21 cellular contexts compared by ENCODE assay signal in the genomic region with DNA sequence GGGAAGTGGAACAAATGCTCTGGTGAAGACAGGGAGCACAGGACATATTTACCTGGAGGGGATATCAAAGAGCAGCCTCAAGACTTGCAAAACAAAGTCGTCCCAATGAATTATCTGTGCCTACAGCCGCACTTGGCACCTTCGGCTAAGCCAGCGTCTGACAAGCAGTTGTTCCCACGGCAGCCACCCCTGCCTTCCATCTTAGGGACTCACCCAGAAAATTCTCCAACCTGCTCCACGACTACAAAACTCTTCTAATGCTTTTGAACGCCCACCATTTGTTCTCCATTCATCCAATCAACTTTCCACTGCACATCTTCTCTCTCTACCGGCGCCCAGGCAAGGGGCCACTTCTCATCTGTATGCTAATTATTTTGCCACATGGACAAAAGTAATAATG. TPM values are rescaled to one million over a fixed set of nuclear protein-coding genes. Genes with fewer than 3 reads are reported as not detected.
A peak's percentile ranks its signal among the peaks of the same experiment; 100 is the strongest.
DNase-seq lines count a peak whose midpoint lies in the region; ATAC-seq and TF ChIP-seq lines count a peak whose summit lies in the region.
"Had no signal": no experiment of that assay in that cellular context is flagged by ENCODE, and none has a peak within 500 bp of the region (broad histone marks: within the 10 kb centered on the region; RNA-seq: fewer than 3 reads in every experiment).

No MANE protein-coding gene starts in this region.

- H3K4me1 ChIP-seq in effector memory CD4-positive, alpha-beta T cell (ENCODE audit: control insufficient read depth, insufficient read depth, low read length, poor library complexity, severe bottlenecking) = no peaks in the 10 kb centered on the region
- H3K4me1 ChIP-seq in smooth muscle cell (ENCODE audit: low read depth) = no peaks in the 10 kb centered on the region
- H3K4me1 ChIP-seq: gastrocnemius medialis, left ventricle myocardium inferior, right lobe of liver, SJCRH30 had no signal

- no peak overlapping the region for H3K4me2 ChIP-seq in smooth muscle cell

- no peak for TF ChIP-seq POLR2A in GM18505 (IDR thresholded peaks at IDR 0.05; ENCODE audit: borderline replicate concordance, extremely low read depth, insufficient read depth, insufficient read length)

- no peak overlapping the region for H2AFZ ChIP-seq in smooth muscle cell (ENCODE audit: low read depth)

- H3K27ac Mint-ChIP-seq in activated naive CD8-positive, alpha-beta T cell treated with anti-CD3 and anti-CD28 coated beads, Interleukin-2, amount 10 ng/mL, durations not matched to agents 7 days and 5 days = peak overlapping the region; percentile 34
- no peak overlapping the region for H3K27ac Mint-ChIP-seq in activated naive CD8-positive, alpha-beta T cell treated with anti-CD3 and anti-CD28 coated beads for 36 hours
- H3K27ac Mint-ChIP-seq: activated CD8-positive, alpha-beta memory T cell treated with anti-CD3 and anti-CD28 coated beads, Interleukin-2, amount 10 ng/mL, durations not matched to agents 7 days and 5 days; CD4-positive, alpha-beta memory T cell had no signal

- no peak for ATAC-seq in activated naive CD8-positive, alpha-beta T cell treated with anti-CD3 and anti-CD28 coated beads, Interleukin-2, amount 10 ng/mL, durations not matched to agents 7 days and 5 days (ENCODE audit: low read depth)
- ATAC-seq in GM18505 (IDR thresholded peaks at IDR 0.05; ENCODE audit: unreplicated experiment) = no peak
- no peak for ATAC-seq in GM18867 (IDR thresholded peaks at IDR 0.05; ENCODE audit: unreplicated experiment)
- ATAC-seq: activated CD8-positive, alpha-beta memory T cell treated with anti-CD3 and anti-CD28 coated beads, Interleukin-2, amount 10 ng/mL, durations not matched to agents 7 days and 5 days; gastrocnemius medialis; GM12878; right lobe of liver had no signal

- H3F3A ChIP-seq in smooth muscle cell (ENCODE audit: low read depth) = no peaks in the 10 kb centered on the region

- WGBS in smooth muscle cell (ENCODE audit: low lambda C conversion rate) = 67% methylated on average over 9 of the region's 9 CpGs

- no peaks in the 10 kb centered on the region for H3K9me3 Mint-ChIP-seq in activated naive CD8-positive, alpha-beta T cell treated with anti-CD3 and anti-CD28 coated beads, Interleukin-2, amount 10 ng/mL, durations not matched to agents 7 days and 5 days
- H3K9me3 Mint-ChIP-seq in activated naive CD8-positive, alpha-beta T cell treated with anti-CD3 and anti-CD28 coated beads for 36 hours = no peaks in the 10 kb centered on the region

- intact Hi-C loops in dorsolateral prefrontal cortex (cut with DNase I) = no loop called here

- no peaks in the 10 kb centered on the region for H3K9me3 ChIP-seq in effector memory CD4-positive, alpha-beta T cell (ENCODE audit: control insufficient read depth, low read length)
- H3K9me3 ChIP-seq in smooth muscle cell (replicated peaks; ENCODE audit: low read depth) = no peaks in the 10 kb centered on the region
- H3K9me3 ChIP-seq: gastrocnemius medialis, left ventricle myocardium inferior, right lobe of liver, SJCRH30 had no signal

- H3K9ac ChIP-seq in smooth muscle cell (ENCODE audit: low read depth) = no peak overlapping the region

- H3K4me3 ChIP-seq in dorsolateral prefrontal cortex = peak overlapping the region in 58 of 59 donors; percentile 13 to 65 (median 48)
- H3K4me3 ChIP-seq in effector memory CD4-positive, alpha-beta T cell (ENCODE audit: insufficient read depth, low read depth, low read length, poor library complexity, severe bottlenecking) = no peak overlapping the region
- H3K4me3 ChIP-seq in smooth muscle cell = no peak overlapping the region
- H3K4me3 ChIP-seq: gastrocnemius medialis, GM12878, left ventricle myocardium inferior, right lobe of liver, SJCRH30 had no signal

- H3K27me3 ChIP-seq in dorsolateral prefrontal cortex (peaks cover 0 to 65% (median 15%) of the 10 kb centered on the region in 45 donors), smooth muscle cell (ENCODE audit: low read depth) (peaks cover 20% of the 10 kb centered on the region)
- H3K27me3 ChIP-seq in effector memory CD4-positive, alpha-beta T cell (replicated peaks; ENCODE audit: control insufficient read depth, insufficient read depth, low read length, poor library complexity, severe bottlenecking) = no peaks in the 10 kb centered on the region
- H3K27me3 ChIP-seq: right lobe of liver had no signal

- no peaks in the 10 kb centered on the region for H3K36me3 Mint-ChIP-seq in activated naive CD8-positive, alpha-beta T cell treated with anti-CD3 and anti-CD28 coated beads, Interleukin-2, amount 10 ng/mL, durations not matched to agents 7 days and 5 days
- no peaks in the 10 kb centered on the region for H3K36me3 Mint-ChIP-seq in activated naive CD8-positive, alpha-beta T cell treated with anti-CD3 and anti-CD28 coated beads for 36 hours
- H3K36me3 Mint-ChIP-seq: activated CD8-positive, alpha-beta memory T cell treated with anti-CD3 and anti-CD28 coated beads, Interleukin-2, amount 10 ng/mL, durations not matched to agents 7 days and 5 days; CD4-positive, alpha-beta memory T cell had no signal

- H3K27me3 Mint-ChIP-seq in activated naive CD8-positive, alpha-beta T cell treated with anti-CD3 and anti-CD28 coated beads, Interleukin-2, amount 10 ng/mL, durations not matched to agents 7 days and 5 days = no peaks in the 10 kb centered on the region
- H3K27me3 Mint-ChIP-seq in activated naive CD8-positive, alpha-beta T cell treated with anti-CD3 and anti-CD28 coated beads for 36 hours = peaks cover 10% of the 10 kb centered on the region
- H3K27me3 Mint-ChIP-seq: activated CD8-positive, alpha-beta memory T cell treated with anti-CD3 and anti-CD28 coated beads, Interleukin-2, amount 10 ng/mL, durations not matched to agents 7 days and 5 days; CD4-positive, alpha-beta memory T cell had no signal

- no peaks in the 10 kb centered on the region for H3K4me1 Mint-ChIP-seq in activated naive CD8-positive, alpha-beta T cell treated with anti-CD3 and anti-CD28 coated beads, Interleukin-2, amount 10 ng/mL, durations not matched to agents 7 days and 5 days
- no peaks in the 10 kb centered on the region for H3K4me1 Mint-ChIP-seq in activated naive CD8-positive, alpha-beta T cell treated with anti-CD3 and anti-CD28 coated beads for 36 hours
- H3K4me1 Mint-ChIP-seq: activated CD8-positive, alpha-beta memory T cell treated with anti-CD3 and anti-CD28 coated beads, Interleukin-2, amount 10 ng/mL, durations not matched to agents 7 days and 5 days; CD4-positive, alpha-beta memory T cell had no signal

- H3K27ac ChIP-seq in dorsolateral prefrontal cortex = peak overlapping the region in 58 of 59 donors; percentile 3 to 94 (median 81)
- H3K27ac ChIP-seq in effector memory CD4-positive, alpha-beta T cell (ENCODE audit: insufficient read depth, low read length, poor library complexity, severe bottlenecking) = no peak overlapping the region
- H3K27ac ChIP-seq in smooth muscle cell (ENCODE audit: low read depth) = no peak overlapping the region
- H3K27ac ChIP-seq: gastrocnemius medialis, left ventricle myocardium inferior, right lobe of liver, SJCRH30 had no signal

- no peaks in the 10 kb centered on the region for H4K20me1 ChIP-seq in smooth muscle cell (ENCODE audit: low read depth)

- no peak overlapping the region for H3K4me3 Mint-ChIP-seq in activated naive CD8-positive, alpha-beta T cell treated with anti-CD3 and anti-CD28 coated beads, Interleukin-2, amount 10 ng/mL, durations not matched to agents 7 days and 5 days
- no peak overlapping the region for H3K4me3 Mint-ChIP-seq in activated naive CD8-positive, alpha-beta T cell treated with anti-CD3 and anti-CD28 coated beads for 36 hours
- H3K4me3 Mint-ChIP-seq: activated CD8-positive, alpha-beta memory T cell treated with anti-CD3 and anti-CD28 coated beads, Interleukin-2, amount 10 ng/mL, durations not matched to agents 7 days and 5 days had no signal

- no peaks in the 10 kb centered on the region for H3K36me3 ChIP-seq in effector memory CD4-positive, alpha-beta T cell (ENCODE audit: control insufficient read depth, insufficient read depth, low read length)
- no peaks in the 10 kb centered on the region for H3K36me3 ChIP-seq in smooth muscle cell (ENCODE audit: low read depth)
- H3K36me3 ChIP-seq: gastrocnemius medialis, left ventricle myocardium inferior, right lobe of liver, SJCRH30 had no signal

- TF ChIP-seq CTCF in dorsolateral prefrontal cortex (IDR thresholded peaks at IDR 0.05 in 54 of 56, conservative IDR thresholded peaks at IDR 0.05 in 2 of 56; ENCODE audit: low read depth in 1 of 56, partially characterized antibody in 56 of 56) (no peak), smooth muscle cell (IDR thresholded peaks at IDR 0.05; ENCODE audit: borderline replicate concordance, insufficient read depth, poor library complexity, severe bottlenecking) (no peak)

- no peak for DNase-seq in activated naive CD8-positive, alpha-beta T cell treated with anti-CD3 and anti-CD28 coated beads, Interleukin-2, amount 10 ng/mL, durations not matched to agents 7 days and 5 days
- no peak for DNase-seq in activated naive CD8-positive, alpha-beta T cell treated with anti-CD3 and anti-CD28 coated beads for 36 hours
- DNase-seq in NCI-H446 treated with DMSO at 0.1 percent for 48 hours (lab: John Stamatoyannopoulos, UW) (peak; percentile 68), dorsolateral prefrontal cortex (peak in 2 of 10 donors; percentile 24 to 26), smooth muscle cell (lab: John Stamatoyannopoulos, UW; ENCODE audit: unreplicated experiment) (no peak)
- DNase-seq in effector memory CD4-positive, alpha-beta T cell = no peak
- DNase-seq: activated CD4-positive, alpha-beta T cell treated with anti-CD3 and anti-CD28 coated beads for 1 hour; activated CD8-positive, alpha-beta memory T cell treated with anti-CD3 and anti-CD28 coated beads, Interleukin-2, amount 10 ng/mL, durations not matched to agents 7 days and 5 days; CD4-positive, alpha-beta memory T cell; gastrocnemius medialis; left ventricle myocardium inferior; NCI-H187 treated with DMSO at 0.1 percent for 48 hours; right lobe of liver; SJCRH30; stimulated activated CD4-positive, alpha-beta T cell treated with anti-CD3 and anti-CD28 coated beads, Interleukin-1b, Interleukin-23, amount 100 ng/mL, for 48 hours had no signal

- H3K79me2 ChIP-seq in smooth muscle cell (ENCODE audit: low read depth) = no peaks in the 10 kb centered on the region

- POLR2A ChIA-PET in activated naive CD8-positive, alpha-beta T cell treated with anti-CD3 and anti-CD28 coated beads, Interleukin-2, amount 10 ng/mL, durations not matched to agents 7 days and 5 days (lab: Charles Lee) = no interaction called here

RNA-seq across cellular contexts. Expression of a gene that starts 7.0 kb away (rescaled TPM):
- not detected for total RNA-seq in activated naive CD8-positive, alpha-beta T cell treated with anti-CD3 and anti-CD28 coated beads, Interleukin-2, amount 10 ng/mL, durations not matched to agents 7 days and 5 days
- total RNA-seq in activated naive CD8-positive, alpha-beta T cell treated with anti-CD3 and anti-CD28 coated beads for 36 hours = under 1 TPM in 1 of 2 experiments, not detected in 1; 0.10 TPM
- total RNA-seq in dorsolateral prefrontal cortex = 100 to 1,000 TPM; 106 to 440 (median 286) TPM
- not detected in 2 replicates for total RNA-seq in smooth muscle cell
- 0.29 TPM in 1 of 2 replicates, not detected in the other for polyA plus RNA-seq in smooth muscle cell
- total RNA-seq: activated CD8-positive, alpha-beta memory T cell treated with anti-CD3 and anti-CD28 coated beads, Interleukin-2, amount 10 ng/mL, durations not matched to agents 7 days and 5 days; CD4-positive, alpha-beta memory T cell; epithelial cell of proximal tubule; gastrocnemius medialis; GM12878; left ventricle myocardium inferior; osteoblast had no signal
- polyA plus RNA-seq: AG04450; CD4-positive, alpha-beta memory T cell; GM12878 had no signal

Comparison
In these comparisons a context has a peak if more than half of its experiments do, and no peak if none do; other contexts are left out.
1. H3K27ac ChIP-seq: peak in dorsolateral prefrontal cortex (58 of 59); none in effector memory CD4-positive, alpha-beta T cell (single experiment) and smooth muscle cell (single experiment).
2. H3K4me3 ChIP-seq: peak in dorsolateral prefrontal cortex (58 of 59); none in effector memory CD4-positive, alpha-beta T cell (single experiment) and smooth muscle cell (single experiment).
3. RNA of a gene that starts 7.0 kb away (total RNA-seq): 106 to 440 TPM in dorsolateral prefrontal cortex; 0.10 TPM in activated naive CD8-positive, alpha-beta T cell treated with anti-CD3 and anti-CD28 coated beads for 36 hours, not detected in activated naive CD8-positive, alpha-beta T cell treated with anti-CD3 and anti-CD28 coated beads, Interleukin-2, amount 10 ng/mL, durations not matched to agents 7 days and 5 days and not detected in smooth muscle cell; every median in the first group is over 10 times any median in the second.